In genomic region chr6:169881398-169881797, GRCh38 we compare ENCODE assay signal across 20 cellular contexts.
"Had no signal": no experiment of that assay in that cellular context is flagged by ENCODE, and none has a peak within 500 bp of the region (broad histone marks: within the 10 kb centered on the region; RNA-seq: fewer than 3 reads in every experiment).

No MANE protein-coding gene starts in this region.

- H3K9me3 ChIP-seq: esophagus squamous epithelium, mucosa of descending colon, neutrophil, suprapubic skin, thyroid gland, upper lobe of left lung, uterus had no signal

- H3K36me3 ChIP-seq: esophagus squamous epithelium, gastroesophageal sphincter, neutrophil, suprapubic skin, thyroid gland, upper lobe of left lung, uterus had no signal

- H3K27ac ChIP-seq: esophagus squamous epithelium, gastroesophageal sphincter, neutrophil, suprapubic skin, thyroid gland, upper lobe of left lung, uterus had no signal

- H3K27ac Mint-ChIP-seq: effector memory CD8-positive, alpha-beta T cell; stimulated activated effector memory CD8-positive, alpha-beta T cell treated with anti-CD3 and anti-CD28 coated beads, Interleukin-12 subunit alpha, Interleukin-12 subunit beta, amount 100 ng/mL, for 72 hours had no signal

- H3K4me3 ChIP-seq: esophagus squamous epithelium, gastroesophageal sphincter, mucosa of descending colon, smooth muscle cell, suprapubic skin, thyroid gland, upper lobe of left lung, uterus had no signal

- ATAC-seq: effector memory CD8-positive, alpha-beta T cell; gastroesophageal sphincter; left lobe of liver; mucosa of descending colon; naive thymus-derived CD8-positive, alpha-beta T cell; right cardiac atrium; stimulated activated effector memory CD8-positive, alpha-beta T cell treated with anti-CD3 and anti-CD28 coated beads, Interleukin-12 subunit alpha, Interleukin-12 subunit beta, amount 100 ng/mL, for 72 hours; stimulated activated naive CD8-positive, alpha-beta T cell treated with anti-CD3 and anti-CD28 coated beads, Interleukin-15, Interleukin-2, amounts not matched to agents 100 U/mL and 50 U/mL, for 24 hours had no signal

- H3K4me2 ChIP-seq: smooth muscle cell had no signal

- H3K27me3 ChIP-seq: neutrophil, thyroid gland, upper lobe of left lung, uterus had no signal

- DNase-seq: effector memory CD8-positive, alpha-beta T cell; esophagus squamous epithelium; foreskin fibroblast; glutamatergic neuron; mammary epithelial cell; mucosa of descending colon; naive thymus-derived CD8-positive, alpha-beta T cell; right cardiac atrium; stimulated activated CD4-positive, alpha-beta T cell treated with anti-CD3 and anti-CD28 coated beads, Interleukin-4, amount 100 ng/mL, for 1 hour; stimulated activated CD8-positive, alpha-beta memory T cell treated with anti-CD3 and anti-CD28 coated beads, Interleukin-4, amount 100 ng/mL, for 48 hours; stimulated activated naive CD8-positive, alpha-beta T cell treated with anti-CD3 and anti-CD28 coated beads, Interleukin-15, Interleukin-2, amounts not matched to agents 100 U/mL and 50 U/mL, for 24 hours; thyroid gland; upper lobe of left lung; uterus had no signal

- H3K4me1 ChIP-seq: esophagus squamous epithelium, gastroesophageal sphincter, suprapubic skin, thyroid gland, uterus had no signal

- H3K9me3 Mint-ChIP-seq: effector memory CD8-positive, alpha-beta T cell; stimulated activated effector memory CD8-positive, alpha-beta T cell treated with anti-CD3 and anti-CD28 coated beads, Interleukin-12 subunit alpha, Interleukin-12 subunit beta, amount 100 ng/mL, for 72 hours had no signal

- H3K4me3 Mint-ChIP-seq: effector memory CD8-positive, alpha-beta T cell; naive thymus-derived CD8-positive, alpha-beta T cell; stimulated activated effector memory CD8-positive, alpha-beta T cell treated with anti-CD3 and anti-CD28 coated beads, Interleukin-12 subunit alpha, Interleukin-12 subunit beta, amount 100 ng/mL, for 72 hours had no signal
